In the genomic region with DNA sequence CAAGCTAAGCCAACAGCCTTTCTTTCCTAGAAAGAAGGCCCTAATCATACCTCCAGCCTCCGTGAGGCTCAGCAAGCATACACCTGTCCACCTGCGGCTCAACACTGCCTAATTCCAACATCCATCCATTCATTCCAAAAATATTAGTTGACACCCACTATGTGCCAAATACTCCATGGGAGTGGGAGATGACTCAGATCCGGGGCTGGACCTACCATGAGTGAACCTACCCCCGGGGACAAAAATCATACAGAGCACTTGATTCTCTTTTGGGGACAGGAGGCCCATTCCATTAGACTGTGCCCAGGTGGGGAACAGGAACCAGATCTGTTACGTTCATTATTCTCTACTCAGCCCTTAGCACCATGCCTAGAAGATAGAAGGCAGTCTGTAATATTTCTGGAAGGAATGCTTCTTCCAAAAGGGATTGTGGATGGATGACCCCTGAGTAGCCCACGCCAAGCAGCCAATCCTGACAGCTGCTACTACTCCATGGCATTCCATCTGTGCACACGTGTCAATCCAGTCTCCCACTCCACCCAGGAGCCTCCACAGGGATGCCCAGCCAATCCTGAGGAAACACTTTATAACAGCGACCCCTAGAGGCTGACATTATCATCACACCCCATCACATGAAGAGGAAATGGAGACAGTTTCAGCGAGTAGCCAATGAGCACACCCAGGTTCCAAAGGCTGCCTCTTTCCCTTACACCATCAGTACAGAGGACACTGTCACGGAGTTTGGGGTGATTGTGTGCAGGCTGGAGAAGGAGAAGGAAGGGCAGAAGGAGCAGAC, we compare ENCODE assay signal across 8 cellular contexts.
DNase-seq lines count a peak whose midpoint lies in the region; ATAC-seq, FAIRE-seq and TF ChIP-seq lines count a peak whose summit lies in the region.

No MANE protein-coding gene starts in this region.

- H3K4me3 ChIP-seq in HepG2 (replicated peaks in 1 of 3; ENCODE audit: insufficient read depth in 1 of 3, low read depth in 2 of 3, low read length in 3 of 3) (no peak overlapping the region), mesenchymal stem cell (ENCODE audit: insufficient read depth in 1 of 2, low read depth in 1 of 2, low read length in 2 of 2) (no peak overlapping the region)

- H2AK5ac ChIP-seq in mesenchymal stem cell (ENCODE audit: low read length, severe bottlenecking): no peak overlapping the region

- no peak overlapping the region for H3K4me3 Mint-ChIP-seq in activated CD4-positive, alpha-beta T cell treated with anti-CD3 and anti-CD28 coated beads, Interleukin-2, amount 10 ng/mL, durations not matched to agents 24 days and 14 days

- no peak for FAIRE-seq in HepG2 (lab: Jason Lieb, UNC)

- POLR2A ChIA-PET in HepG2 (lab: Yijun Ruan, JAX): no interaction called here

- no TSS peak for BruUV-seq in HepG2 (replicated peaks; lab: Mats Ljungman, UMichigan)

- H3K23ac ChIP-seq in mesenchymal stem cell (ENCODE audit: low read length in 2 of 2): no peak overlapping the region

- no peak overlapping the region for H3K14ac ChIP-seq in mesenchymal stem cell (ENCODE audit: low read length in 2 of 2)

- in situ Hi-C loops in HepG2 (cut with HindIII; ENCODE audit: extremely low pct_ligation_motif_present, low pct_unique_long_range_greater_than_20kb): no loop called here

- DNase-seq in activated CD4-positive, alpha-beta T cell treated with anti-CD3 and anti-CD28 coated beads, Interleukin-2, amount 10 ng/mL, durations not matched to agents 24 days and 14 days: peak; percentile 64
- DNase-seq in activated CD4-positive, alpha-beta T cell treated with anti-CD3 and anti-CD28 coated beads, Interleukin-2, amount 50 U/mL, for 4 hours: no peak
- DNase-seq in HepG2 (ENCODE audit: low spot score) (peak; percentile 25), GF-D8 (lab: John Stamatoyannopoulos, UW) (no peak), mesenchymal stem cell (no peak)

- no peak overlapping the region for H3K18ac ChIP-seq in mesenchymal stem cell (ENCODE audit: low read depth in 1 of 2, low read length in 2 of 2)

- H4K8ac ChIP-seq in mesenchymal stem cell (ENCODE audit: low read length): no peak overlapping the region

- no peak overlapping the region for H3K4me2 ChIP-seq in HepG2 (ENCODE audit: low read depth, low read length)
- no peak overlapping the region for H3K4me2 ChIP-seq in mesenchymal stem cell (ENCODE audit: low read length, poor library complexity, severe bottlenecking)

- H3K27ac ChIP-seq in VCaP (no peak overlapping the region), HepG2 (ENCODE audit: extremely low read length, insufficient read depth, low read length) (no peak overlapping the region), mesenchymal stem cell (ENCODE audit: low read length, poor library complexity, severe bottlenecking) (no peak overlapping the region)

- no peak overlapping the region for H2BK5ac ChIP-seq in mesenchymal stem cell (ENCODE audit: low read depth, low read length, poor library complexity, severe bottlenecking)

- peaks cover 5% of the 10 kb centered on the region for H3K27me3 Mint-ChIP-seq in activated CD4-positive, alpha-beta T cell treated with anti-CD3 and anti-CD28 coated beads, Interleukin-2, amount 10 ng/mL, durations not matched to agents 24 days and 14 days

- no peak overlapping the region for H2BK12ac ChIP-seq in mesenchymal stem cell (ENCODE audit: low read length in 2 of 2)

- no peaks in the 10 kb centered on the region for H3K4me1 Mint-ChIP-seq in activated CD4-positive, alpha-beta T cell treated with anti-CD3 and anti-CD28 coated beads, Interleukin-2, amount 10 ng/mL, durations not matched to agents 24 days and 14 days

- H4K20me1 ChIP-seq in HepG2 (ENCODE audit: insufficient read depth, low read length): no peaks in the 10 kb centered on the region

- H2BK15ac ChIP-seq in mesenchymal stem cell (ENCODE audit: low read depth, poor library complexity, severe bottlenecking): no peak overlapping the region

- no peaks in the 10 kb centered on the region for H3K9me3 Mint-ChIP-seq in activated CD4-positive, alpha-beta T cell treated with anti-CD3 and anti-CD28 coated beads, Interleukin-2, amount 10 ng/mL, durations not matched to agents 24 days and 14 days

- no peaks in the 10 kb centered on the region for H3K36me3 ChIP-seq in HepG2 (replicated peaks in 1 of 2; ENCODE audit: control insufficient read depth in 1 of 2, insufficient read depth in 2 of 2, low read length in 2 of 2)
- H3K36me3 ChIP-seq in mesenchymal stem cell (ENCODE audit: control insufficient read depth in 1 of 2, insufficient read depth in 2 of 2, low read depth in 1 of 2, low read length in 2 of 2): no peaks in the 10 kb centered on the region

- no peaks in the 10 kb centered on the region for H3K79me2 ChIP-seq in HepG2 (ENCODE audit: insufficient read depth, low read length)

- H3K79me1 ChIP-seq in mesenchymal stem cell (replicated peaks; ENCODE audit: low read length, poor library complexity, severe bottlenecking): no peaks in the 10 kb centered on the region

- ATAC-seq in HepG2 (peak; percentile 67), GM21526 (IDR thresholded peaks at IDR 0.05; ENCODE audit: low FRiP score, unreplicated experiment) (no peak)

- H3K27me3 ChIP-seq in HepG2 (ENCODE audit: control insufficient read depth in 1 of 2, insufficient read depth in 2 of 2, low read length in 2 of 2) (peaks cover 3 to 9% of the 10 kb centered on the region in 2 experiments; a peak in 4 of 5 replicates), mesenchymal stem cell (ENCODE audit: control insufficient read depth in 1 of 2, insufficient read depth in 1 of 2, low read length in 2 of 2) (peaks cover 0 to 9% of the 10 kb centered on the region in 2 experiments)

- H3K9ac ChIP-seq in HepG2 (ENCODE audit: insufficient read depth, low read depth, low read length): no peak overlapping the region
- no peak overlapping the region for H3K9ac ChIP-seq in mesenchymal stem cell (ENCODE audit: low read length)

- H2AFZ ChIP-seq in HepG2 (ENCODE audit: low read length): no peak overlapping the region
- H2AFZ ChIP-seq in mesenchymal stem cell (ENCODE audit: low read depth, low read length): no peak overlapping the region

- no peak overlapping the region for H4K91ac ChIP-seq in mesenchymal stem cell (ENCODE audit: low read length)

- no peak for TF ChIP-seq POLR2A in HepG2 (IDR thresholded peaks at IDR 0.05; ENCODE audit: insufficient read depth in 1 of 2, low read depth in 2 of 2, low read length in 2 of 2)

- TF ChIP-seq CTCF in LNCAP (IDR thresholded peaks at IDR 0.05) (peak; percentile 74), VCaP (conservative IDR thresholded peaks at IDR 0.05) (0 out of 2 replicates have a peak, but pooled peaks have one; percentile 13), HepG2 (CRISPR knock-in tag; IDR thresholded peaks at IDR 0.05) (peak; percentile 75)

- no peak for TF ChIP-seq RAD21 in HepG2 (CRISPR knock-in tag; IDR thresholded peaks at IDR 0.05)

- no peak overlapping the region for H2BK120ac ChIP-seq in mesenchymal stem cell (ENCODE audit: low read depth, low read length)

- 27% methylated on average over 10 of the region's 10 CpGs for WGBS in HepG2 (ENCODE audit: low lambda C conversion rate)
- 57% methylated on average over 7 of the region's 10 CpGs for WGBS in mesenchymal stem cell

- CTCF ChIA-PET in HepG2 (lab: Yijun Ruan, JAX; ENCODE audit: low intra/inter-chr PET ratio, low total read pairs): no interaction called here

- intact Hi-C loops in activated CD4-positive, alpha-beta T cell treated with anti-CD3 and anti-CD28 coated beads, Interleukin-2, amount 10 ng/mL, durations not matched to agents 24 days and 14 days (cut with micrococcal nuclease): no loop called here
- intact Hi-C loops in HepG2 (cut with micrococcal nuclease; ENCODE audit: unreplicated experiment): no loop called here

- H3K9me3 ChIP-seq in HepG2 (ENCODE audit: low read length) (no peaks in the 10 kb centered on the region), mesenchymal stem cell (ENCODE audit: control insufficient read depth, low read length) (no peaks in the 10 kb centered on the region)

- H3K27ac Mint-ChIP-seq in activated CD4-positive, alpha-beta T cell treated with anti-CD3 and anti-CD28 coated beads, Interleukin-2, amount 10 ng/mL, durations not matched to agents 24 days and 14 days: no peak overlapping the region

- TF ChIP-seq EP300 in HepG2 (IDR thresholded peaks at IDR 0.05; ENCODE audit: low read depth in 2 of 2, low read length in 2 of 2) (no peak), HepG2 (CRISPR knock-in tag; IDR thresholded peaks at IDR 0.05; ENCODE audit: borderline replicate concordance) (no peak)

- H3K4me1 ChIP-seq in HepG2 (ENCODE audit: insufficient read depth, low read length) (no peaks in the 10 kb centered on the region), mesenchymal stem cell (ENCODE audit: control insufficient read depth, insufficient read depth, low read depth, low read length) (no peaks in the 10 kb centered on the region)

- H3K4ac ChIP-seq in mesenchymal stem cell (ENCODE audit: low read depth in 1 of 2, low read length in 2 of 2): no peak overlapping the region

- no peaks in the 10 kb centered on the region for H3K36me3 Mint-ChIP-seq in activated CD4-positive, alpha-beta T cell treated with anti-CD3 and anti-CD28 coated beads, Interleukin-2, amount 10 ng/mL, durations not matched to agents 24 days and 14 days (ENCODE audit: low read depth)

TF ChIP-seq in HepG2, 621 proteins besides CTCF, POLR2A, EP300 and RAD21:
- no peak for TF ChIP-seq HMGA1 (CRISPR knock-in tag; conservative IDR thresholded peaks at IDR 0.05)
- TF ChIP-seq STAG1 (CRISPR knock-in tag; IDR thresholded peaks at IDR 0.05): peak; percentile 32; the same call in 1 of the 2 replicates
- peak; percentile 9 for TF ChIP-seq TEAD3 (CRISPR knock-in tag; optimal IDR thresholded peaks at IDR 0.05; ENCODE audit: borderline replicate concordance)

Comparison
In these comparisons a context has a peak if more than half of its experiments do, and no peak if none do; other contexts are left out.
1. DNase-seq: peak in activated CD4-positive, alpha-beta T cell treated with anti-CD3 and anti-CD28 coated beads, Interleukin-2, amount 10 ng/mL, durations not matched to agents 24 days and 14 days (single experiment) and HepG2 (single experiment); none in activated CD4-positive, alpha-beta T cell treated with anti-CD3 and anti-CD28 coated beads, Interleukin-2, amount 50 U/mL, for 4 hours (0 of 2), GF-D8 (single experiment) and mesenchymal stem cell (single experiment).
2. CTCF ChIP-seq: peak in every context shown above with its lines; median percentile 75 in HepG2; 74 in LNCAP; 13 in VCaP.